In genomic region chr20:38854654-38855066, GRCh38 we compare ENCODE assay signal across 27 cellular contexts. TPM values are rescaled to one million over a fixed set of nuclear protein-coding genes. Genes with fewer than 3 reads are reported as not detected.
DNase-seq lines count a peak whose midpoint lies in the region; ATAC-seq and TF ChIP-seq lines count a peak whose summit lies in the region.
"Had no signal": no experiment of that assay in that cellular context is flagged by ENCODE, and none has a peak within 500 bp of the region (broad histone marks: within the 10 kb centered on the region; RNA-seq: fewer than 3 reads in every experiment).

No MANE protein-coding gene starts in this region.

- WGBS in smooth muscle cell (ENCODE audit: low lambda C conversion rate), result 85% methylated on average over 3 of the region's 3 CpGs

- peaks cover 10% of the 10 kb centered on the region for H3K27me3 ChIP-seq in smooth muscle cell (ENCODE audit: low read depth)
- H3K27me3 ChIP-seq: ascending aorta, SJCRH30 had no signal

- no peaks in the 10 kb centered on the region for H3K9me3 ChIP-seq in smooth muscle cell (replicated peaks; ENCODE audit: low read depth)
- H3K9me3 ChIP-seq: ascending aorta, SJCRH30 had no signal

- no peaks in the 10 kb centered on the region for H3K4me1 ChIP-seq in smooth muscle cell (ENCODE audit: low read depth)
- H3K4me1 ChIP-seq: SJCRH30 had no signal

- no peak overlapping the region for H3K9ac ChIP-seq in smooth muscle cell (ENCODE audit: low read depth)
- H3K9ac ChIP-seq: KMS-11 had no signal

- H3K4me3 Mint-ChIP-seq in activated naive CD4-positive, alpha-beta T cell treated with anti-CD3 and anti-CD28 coated beads, Interleukin-2, amount 50 U/mL, for 24 hours, result no peak overlapping the region
- no peak overlapping the region for H3K4me3 Mint-ChIP-seq in activated T-helper 2 cell treated with anti-CD3 and anti-CD28 coated beads, Interferon-gamma antibody, Interleukin-2, Interleukin-4, amounts not matched to agents 10 μg/mL and 5 μg/mL and 100 μg/mL, durations not matched to agents 14 hours and 24 hours and 36 hours (ENCODE audit: low read depth)
- no peak overlapping the region for H3K4me3 Mint-ChIP-seq in stimulated activated memory B cell treated with anti-CD40 and anti-IgM and Interleukin-4, amounts not matched to agents 10 μg/mL and 1 μg/mL and 100 μg/mL, for 72 hours
- no peak overlapping the region for H3K4me3 Mint-ChIP-seq in progenitor cell of endocrine pancreas (ENCODE audit: low read depth)
- H3K4me3 Mint-ChIP-seq: CD14-positive monocyte, HFFc6, mesothelial cell of epicardium had no signal

- ATAC-seq in stimulated activated memory B cell treated with anti-CD40 and anti-IgM and Interleukin-4, amounts not matched to agents 10 μg/mL and 1 μg/mL and 100 μg/mL, for 72 hours, result no peak
- ATAC-seq: left ventricle myocardium superior, natural killer cell had no signal

- no peak overlapping the region for H3K4me3 ChIP-seq in smooth muscle cell
- H3K4me3 ChIP-seq: ascending aorta, SJCRH30 had no signal

- H3K36me3 ChIP-seq in smooth muscle cell (ENCODE audit: low read depth), result no peaks in the 10 kb centered on the region
- H3K36me3 ChIP-seq: ascending aorta, SJCRH30 had no signal

- no peak for DNase-seq in activated naive CD4-positive, alpha-beta T cell (lab: John Stamatoyannopoulos, UW)
- DNase-seq in MV-4-11 (lab: John Stamatoyannopoulos, UW) (peak; percentile 14), smooth muscle cell (lab: John Stamatoyannopoulos, UW; ENCODE audit: unreplicated experiment) (no peak), hypothalamus (lab: John Stamatoyannopoulos, UW) (no peak), progenitor cell of endocrine pancreas (ENCODE audit: low spot score, unreplicated experiment) (no peak)
- DNase-seq in activated T-helper 2 cell treated with anti-CD3 and anti-CD28 coated beads, Interferon-gamma antibody, Interleukin-2, Interleukin-4, amounts not matched to agents 10 μg/mL and 5 μg/mL and 100 μg/mL, durations not matched to agents 14 hours and 24 hours and 36 hours (ENCODE audit: low spot score), result no peak
- DNase-seq: activated CD4-positive, alpha-beta T cell treated with anti-CD3 and anti-CD28 coated beads, Interleukin-2, amount 50 U/mL, for 4 hours; DMS 273 treated with DMSO at 0.1 percent for 48 hours; islet precursor cell; left ventricle myocardium superior; natural killer cell; NCI-H524; NK-92 treated with Interleukin-12 subunit alpha and Interleukin-12 subunit beta, amount 100 ng/mL, for 24 hours; retina; SJCRH30; T-helper 2 cell had no signal

- peak overlapping the region; percentile 47 for H3K27ac Mint-ChIP-seq in activated naive CD4-positive, alpha-beta T cell treated with anti-CD3 and anti-CD28 coated beads, Interleukin-2, amount 50 U/mL, for 24 hours
- H3K27ac Mint-ChIP-seq in activated T-helper 2 cell treated with anti-CD3 and anti-CD28 coated beads, Interferon-gamma antibody, Interleukin-2, Interleukin-4, amounts not matched to agents 10 μg/mL and 5 μg/mL and 100 μg/mL, durations not matched to agents 14 hours and 24 hours and 36 hours, result peak overlapping the region; percentile 18
- peak overlapping the region; percentile 93 for H3K27ac Mint-ChIP-seq in stimulated activated memory B cell treated with anti-CD40 and anti-IgM and Interleukin-4, amounts not matched to agents 10 μg/mL and 1 μg/mL and 100 μg/mL, for 72 hours
- no peak overlapping the region for H3K27ac Mint-ChIP-seq in progenitor cell of endocrine pancreas
- H3K27ac Mint-ChIP-seq: HFFc6, mesothelial cell of epicardium had no signal

- no peak for TF ChIP-seq CTCF in smooth muscle cell (IDR thresholded peaks at IDR 0.05; ENCODE audit: borderline replicate concordance, insufficient read depth, poor library complexity, severe bottlenecking)
- no peak for TF ChIP-seq CTCF in progenitor cell of endocrine pancreas (IDR thresholded peaks at IDR 0.05; ENCODE audit: unreplicated experiment)

- no peaks in the 10 kb centered on the region for H3K27me3 Mint-ChIP-seq in activated naive CD4-positive, alpha-beta T cell treated with anti-CD3 and anti-CD28 coated beads, Interleukin-2, amount 50 U/mL, for 24 hours
- H3K27me3 Mint-ChIP-seq in activated T-helper 2 cell treated with anti-CD3 and anti-CD28 coated beads, Interferon-gamma antibody, Interleukin-2, Interleukin-4, amounts not matched to agents 10 μg/mL and 5 μg/mL and 100 μg/mL, durations not matched to agents 14 hours and 24 hours and 36 hours (ENCODE audit: low read depth), result no peaks in the 10 kb centered on the region
- H3K27me3 Mint-ChIP-seq in stimulated activated memory B cell treated with anti-CD40 and anti-IgM and Interleukin-4, amounts not matched to agents 10 μg/mL and 1 μg/mL and 100 μg/mL, for 72 hours, result no peaks in the 10 kb centered on the region
- peaks cover 3% of the 10 kb centered on the region for H3K27me3 Mint-ChIP-seq in progenitor cell of endocrine pancreas

- H3K4me2 ChIP-seq in smooth muscle cell, result no peak overlapping the region
- H3K4me2 ChIP-seq: KMS-11 had no signal

- no peak overlapping the region for H3K27ac ChIP-seq in smooth muscle cell (ENCODE audit: low read depth)
- H3K27ac ChIP-seq: ascending aorta, KMS-11, SJCRH30, VCaP had no signal

- H2AFZ ChIP-seq in smooth muscle cell (ENCODE audit: low read depth), result no peak overlapping the region

- intact Hi-C loops in activated T-helper 2 cell treated with anti-CD3 and anti-CD28 coated beads, Interferon-gamma antibody, Interleukin-2, Interleukin-4, amounts not matched to agents 10 μg/mL and 5 μg/mL and 100 μg/mL, durations not matched to agents 14 hours and 24 hours and 36 hours (cut with micrococcal nuclease), result no loop called here

- H3F3A ChIP-seq in smooth muscle cell (ENCODE audit: low read depth), result no peaks in the 10 kb centered on the region

- H4K20me1 ChIP-seq in smooth muscle cell (ENCODE audit: low read depth), result no peaks in the 10 kb centered on the region

- H3K4me1 Mint-ChIP-seq in activated naive CD4-positive, alpha-beta T cell treated with anti-CD3 and anti-CD28 coated beads, Interleukin-2, amount 50 U/mL, for 24 hours, result peaks cover 46% of the 10 kb centered on the region
- peaks cover 63% of the 10 kb centered on the region for H3K4me1 Mint-ChIP-seq in activated T-helper 2 cell treated with anti-CD3 and anti-CD28 coated beads, Interferon-gamma antibody, Interleukin-2, Interleukin-4, amounts not matched to agents 10 μg/mL and 5 μg/mL and 100 μg/mL, durations not matched to agents 14 hours and 24 hours and 36 hours (ENCODE audit: low read depth)
- H3K4me1 Mint-ChIP-seq in stimulated activated memory B cell treated with anti-CD40 and anti-IgM and Interleukin-4, amounts not matched to agents 10 μg/mL and 1 μg/mL and 100 μg/mL, for 72 hours, result peaks cover 81% of the 10 kb centered on the region
- no peaks in the 10 kb centered on the region for H3K4me1 Mint-ChIP-seq in progenitor cell of endocrine pancreas (ENCODE audit: low read depth)
- H3K4me1 Mint-ChIP-seq: mesothelial cell of epicardium had no signal

- no peaks in the 10 kb centered on the region for H3K9me3 Mint-ChIP-seq in activated naive CD4-positive, alpha-beta T cell treated with anti-CD3 and anti-CD28 coated beads, Interleukin-2, amount 50 U/mL, for 24 hours
- no peaks in the 10 kb centered on the region for H3K9me3 Mint-ChIP-seq in activated T-helper 2 cell treated with anti-CD3 and anti-CD28 coated beads, Interferon-gamma antibody, Interleukin-2, Interleukin-4, amounts not matched to agents 10 μg/mL and 5 μg/mL and 100 μg/mL, durations not matched to agents 14 hours and 24 hours and 36 hours
- no peaks in the 10 kb centered on the region for H3K9me3 Mint-ChIP-seq in stimulated activated memory B cell treated with anti-CD40 and anti-IgM and Interleukin-4, amounts not matched to agents 10 μg/mL and 1 μg/mL and 100 μg/mL, for 72 hours
- no peaks in the 10 kb centered on the region for H3K9me3 Mint-ChIP-seq in progenitor cell of endocrine pancreas (ENCODE audit: low read depth)
- H3K9me3 Mint-ChIP-seq: HFFc6, mesothelial cell of epicardium, natural killer cell had no signal

- H3K79me2 ChIP-seq in smooth muscle cell (ENCODE audit: low read depth), result no peaks in the 10 kb centered on the region

- H3K36me3 Mint-ChIP-seq in activated naive CD4-positive, alpha-beta T cell treated with anti-CD3 and anti-CD28 coated beads, Interleukin-2, amount 50 U/mL, for 24 hours, result no peaks in the 10 kb centered on the region
- H3K36me3 Mint-ChIP-seq in activated T-helper 2 cell treated with anti-CD3 and anti-CD28 coated beads, Interferon-gamma antibody, Interleukin-2, Interleukin-4, amounts not matched to agents 10 μg/mL and 5 μg/mL and 100 μg/mL, durations not matched to agents 14 hours and 24 hours and 36 hours (ENCODE audit: low read depth), result peaks cover 60% of the 10 kb centered on the region
- H3K36me3 Mint-ChIP-seq in stimulated activated memory B cell treated with anti-CD40 and anti-IgM and Interleukin-4, amounts not matched to agents 10 μg/mL and 1 μg/mL and 100 μg/mL, for 72 hours, result peaks cover 54% of the 10 kb centered on the region
- H3K36me3 Mint-ChIP-seq in progenitor cell of endocrine pancreas (ENCODE audit: insufficient read depth), result no peaks in the 10 kb centered on the region
- H3K36me3 Mint-ChIP-seq: mesothelial cell of epicardium, natural killer cell had no signal

RNA-seq across cellular contexts. Expression of gene PPP1R16B, which starts 49.2 kb away (rescaled TPM):
- 109 and 111 TPM in 2 replicates for total RNA-seq in activated T-helper 2 cell treated with anti-CD3 and anti-CD28 coated beads, Interferon-gamma antibody, Interleukin-2, Interleukin-4, amounts not matched to agents 10 μg/mL and 5 μg/mL and 100 μg/mL, durations not matched to agents 14 hours and 24 hours and 36 hours
- total RNA-seq in smooth muscle cell (not detected in 2 replicates), progenitor cell of endocrine pancreas (not detected in 2 replicates)
- polyA plus RNA-seq in smooth muscle cell, result not detected in 2 replicates
- total RNA-seq: HFFc6, HT-29, mesothelial cell of epicardium, osteoblast had no signal
- polyA plus RNA-seq: AG04450 had no signal

Comparison
In these comparisons a context has a peak if more than half of its experiments do, and no peak if none do; other contexts are left out.
1. RNA of gene PPP1R16B, which starts 49.2 kb away (total RNA-seq): 109 to 111 TPM in activated T-helper 2 cell treated with anti-CD3 and anti-CD28 coated beads, Interferon-gamma antibody, Interleukin-2, Interleukin-4, amounts not matched to agents 10 μg/mL and 5 μg/mL and 100 μg/mL, durations not matched to agents 14 hours and 24 hours and 36 hours; not detected in progenitor cell of endocrine pancreas and not detected in smooth muscle cell; every median in the first group is over 100 times any median in the second.